ENCODE assay signal across 9 cellular contexts in the genomic region with DNA sequence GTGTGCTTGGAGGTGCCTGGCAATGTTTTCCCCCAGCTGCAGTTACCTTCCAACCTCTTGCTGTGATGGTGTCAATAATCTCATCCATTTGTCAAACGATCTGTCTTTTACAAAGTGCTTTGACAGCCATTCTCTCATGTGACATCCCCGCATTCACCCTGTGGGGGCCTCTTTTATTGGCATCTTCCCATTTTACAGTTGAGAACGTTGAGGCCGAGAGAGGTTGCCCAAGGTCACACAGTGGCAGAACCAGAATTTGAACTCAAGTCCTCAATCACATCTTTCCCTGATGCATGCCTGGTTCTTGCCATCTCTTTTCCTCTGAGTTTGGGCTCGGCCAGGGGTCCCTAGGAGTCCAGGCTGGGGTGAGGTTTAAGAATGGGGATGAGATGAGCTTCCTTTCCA. TPM values are rescaled to one million over a fixed set of nuclear protein-coding genes. Genes with fewer than 3 reads are reported as not detected.
DNase-seq lines count a peak whose midpoint lies in the region; ATAC-seq and TF ChIP-seq lines count a peak whose summit lies in the region.
"Had no signal": no experiment of that assay in that cellular context is flagged by ENCODE, and none has a peak within 500 bp of the region (broad histone marks: within the 10 kb centered on the region; RNA-seq: fewer than 3 reads in every experiment).

No MANE protein-coding gene starts in this region.

- no peak for ATAC-seq in activated CD8-positive, alpha-beta T cell treated with anti-CD3 and anti-CD28 coated beads, Interleukin-2, amount 10 ng/mL, durations not matched to agents 7 days and 5 days
- ATAC-seq in stimulated activated memory B cell treated with anti-CD40 and anti-IgM and Interleukin-4, amounts not matched to agents 10 μg/mL and 1 μg/mL and 100 μg/mL, for 72 hours, result no peak

- peak overlapping the region; percentile 59 for H3K4me3 ChIP-seq in iPS-15b (ENCODE audit: low read depth, low read length)

- peaks cover 16% of the 10 kb centered on the region for H3K4me1 ChIP-seq in iPS-15b (ENCODE audit: control insufficient read depth, insufficient read depth, low read length)

- H3K4me1 Mint-ChIP-seq in HFFc6 (ENCODE audit: low read depth), result peaks cover 34% of the 10 kb centered on the region
- H3K4me1 Mint-ChIP-seq in activated CD8-positive, alpha-beta T cell treated with anti-CD3 and anti-CD28 coated beads, Interleukin-2, amount 10 ng/mL, durations not matched to agents 7 days and 5 days (ENCODE audit: low read depth), result peaks cover 38% of the 10 kb centered on the region
- peaks cover 39% of the 10 kb centered on the region for H3K4me1 Mint-ChIP-seq in stimulated activated memory B cell treated with anti-CD40 and anti-IgM and Interleukin-4, amounts not matched to agents 10 μg/mL and 1 μg/mL and 100 μg/mL, for 72 hours

- peaks cover 6% of the 10 kb centered on the region; the same call in 1 of the 2 replicates for H3K9me3 Mint-ChIP-seq in HFFc6
- H3K9me3 Mint-ChIP-seq in activated CD8-positive, alpha-beta T cell treated with anti-CD3 and anti-CD28 coated beads, Interleukin-2, amount 10 ng/mL, durations not matched to agents 7 days and 5 days (ENCODE audit: insufficient read depth), result peaks cover 8% of the 10 kb centered on the region
- H3K9me3 Mint-ChIP-seq in stimulated activated memory B cell treated with anti-CD40 and anti-IgM and Interleukin-4, amounts not matched to agents 10 μg/mL and 1 μg/mL and 100 μg/mL, for 72 hours, result no peaks in the 10 kb centered on the region

- H3K36me3 ChIP-seq in iPS-15b (ENCODE audit: control insufficient read depth, insufficient read depth, low read length), result peaks cover 29% of the 10 kb centered on the region

- CTCF ChIA-PET in activated CD8-positive, alpha-beta T cell treated with anti-CD3 and anti-CD28 coated beads, Interleukin-2, amount 10 ng/mL, durations not matched to agents 7 days and 5 days (lab: Charles Lee), result interaction anchor here (0.7 to 5.9 kb wide), 5 partner anchors 13 to 127 kb away, joined by 3 to 41 read pairs (median 5); a partner anchor contains a TSS

- peaks cover 10% of the 10 kb centered on the region for H3K9me3 ChIP-seq in iPS-15b (ENCODE audit: control insufficient read depth, insufficient read depth, low read length)

- peaks cover 8% of the 10 kb centered on the region; the same call in 1 of the 2 replicates for H3K27me3 Mint-ChIP-seq in HFFc6 (ENCODE audit: insufficient read depth)
- no peaks in the 10 kb centered on the region for H3K27me3 Mint-ChIP-seq in activated CD8-positive, alpha-beta T cell treated with anti-CD3 and anti-CD28 coated beads, Interleukin-2, amount 10 ng/mL, durations not matched to agents 7 days and 5 days (ENCODE audit: low read depth)
- H3K27me3 Mint-ChIP-seq in stimulated activated memory B cell treated with anti-CD40 and anti-IgM and Interleukin-4, amounts not matched to agents 10 μg/mL and 1 μg/mL and 100 μg/mL, for 72 hours, result no peaks in the 10 kb centered on the region

- POLR2A ChIA-PET in activated CD8-positive, alpha-beta T cell treated with anti-CD3 and anti-CD28 coated beads, Interleukin-2, amount 10 ng/mL, durations not matched to agents 7 days and 5 days (lab: Charles Lee), result interaction anchor here (0.6 to 5.4 kb wide), 7 partner anchors 11 to 273 kb away, joined by 3 to 48 read pairs (median 5); a partner anchor contains a TSS

- peak overlapping the region; percentile 26 for H3K9ac ChIP-seq in iPS-15b (ENCODE audit: low read depth, low read length)

- TF ChIP-seq CTCF in HFFc6 (IDR thresholded peaks at IDR 0.05), result no peak

- H3K36me3 Mint-ChIP-seq in HFFc6 (ENCODE audit: low read depth), result peaks cover 27% of the 10 kb centered on the region
- peaks cover 30% of the 10 kb centered on the region for H3K36me3 Mint-ChIP-seq in activated CD8-positive, alpha-beta T cell treated with anti-CD3 and anti-CD28 coated beads, Interleukin-2, amount 10 ng/mL, durations not matched to agents 7 days and 5 days (ENCODE audit: low read depth)
- H3K36me3 Mint-ChIP-seq in stimulated activated memory B cell treated with anti-CD40 and anti-IgM and Interleukin-4, amounts not matched to agents 10 μg/mL and 1 μg/mL and 100 μg/mL, for 72 hours, result peaks cover 20% of the 10 kb centered on the region

- H3K27ac Mint-ChIP-seq in HFFc6, result peak overlapping the region; percentile 93
- peak overlapping the region; percentile 81 for H3K27ac Mint-ChIP-seq in activated CD8-positive, alpha-beta T cell treated with anti-CD3 and anti-CD28 coated beads, Interleukin-2, amount 10 ng/mL, durations not matched to agents 7 days and 5 days
- H3K27ac Mint-ChIP-seq in stimulated activated memory B cell treated with anti-CD40 and anti-IgM and Interleukin-4, amounts not matched to agents 10 μg/mL and 1 μg/mL and 100 μg/mL, for 72 hours, result peak overlapping the region; percentile 80

- H3K27me3 ChIP-seq in iPS-15b (ENCODE audit: control insufficient read depth, insufficient read depth, low read length), result peaks cover 12% of the 10 kb centered on the region

- peak overlapping the region; percentile 93 for H3K4me3 Mint-ChIP-seq in HFFc6
- peak overlapping the region; percentile 85 for H3K4me3 Mint-ChIP-seq in activated CD8-positive, alpha-beta T cell treated with anti-CD3 and anti-CD28 coated beads, Interleukin-2, amount 10 ng/mL, durations not matched to agents 7 days and 5 days
- peak overlapping the region; percentile 93 for H3K4me3 Mint-ChIP-seq in stimulated activated memory B cell treated with anti-CD40 and anti-IgM and Interleukin-4, amounts not matched to agents 10 μg/mL and 1 μg/mL and 100 μg/mL, for 72 hours

- DNase-seq in HFFc6 (no peak), UCSD-AML1 (lab: John Stamatoyannopoulos, UW; ENCODE audit: unreplicated experiment) (no peak), NAMALWA (ENCODE audit: low spot score) (no peak), NCI-H146 (lab: John Stamatoyannopoulos, UW) (no peak), OCI-M2 (lab: John Stamatoyannopoulos, UW; ENCODE audit: unreplicated experiment) (no peak)
- no peak for DNase-seq in activated CD8-positive, alpha-beta T cell treated with anti-CD3 and anti-CD28 coated beads, Interleukin-2, amount 10 ng/mL, durations not matched to agents 7 days and 5 days
- DNase-seq: stimulated activated CD4-positive, alpha-beta T cell treated with anti-CD3 and anti-CD28 coated beads, Interleukin-12 subunit alpha, Interleukin-12 subunit beta, amount 100 ng/mL, for 4 hours had no signal

RNA-seq across cellular contexts. Expression of a gene that starts 1.5 kb away (rescaled TPM):
- total RNA-seq in HFFc6 (2021; fragmentation: NEBNext Ultra II Directional; extraction: Animal tissue kit (Norgen Biotek cat#: 25700)), result 10 to 100 TPM; 50.4 to 56.9 (median 53.0) TPM
- total RNA-seq in activated CD8-positive, alpha-beta T cell treated with anti-CD3 and anti-CD28 coated beads, Interleukin-2, amount 10 ng/mL, durations not matched to agents 7 days and 5 days, result 10 to 100 TPM; 48.9 to 49.8 TPM

RNA-seq across cellular contexts. Expression of a gene that starts 13.3 kb away (rescaled TPM):
- total RNA-seq in HFFc6 (2021; fragmentation: NEBNext Ultra II Directional; extraction: Animal tissue kit (Norgen Biotek cat#: 25700)), result 100 to 1,000 TPM; 105 to 122 (median 110) TPM
- 10 to 100 TPM; 57.8 to 61.0 TPM for total RNA-seq in activated CD8-positive, alpha-beta T cell treated with anti-CD3 and anti-CD28 coated beads, Interleukin-2, amount 10 ng/mL, durations not matched to agents 7 days and 5 days

RNA-seq across cellular contexts. Expression of a gene that starts 20.3 kb away (rescaled TPM):
- 10 to 100 TPM in 5 of 6 experiments, 1 to 10 TPM in 1; 9.8 to 14.4 (median 13.4) TPM for total RNA-seq in HFFc6 (2021; fragmentation: NEBNext Ultra II Directional; extraction: Animal tissue kit (Norgen Biotek cat#: 25700))
- total RNA-seq in activated CD8-positive, alpha-beta T cell treated with anti-CD3 and anti-CD28 coated beads, Interleukin-2, amount 10 ng/mL, durations not matched to agents 7 days and 5 days, result 10 to 100 TPM; 46.4 to 47.3 TPM

RNA-seq across cellular contexts. Expression of a gene that starts 20.9 kb away (rescaled TPM):
- total RNA-seq in HFFc6 (2021; fragmentation: NEBNext Ultra II Directional; extraction: Animal tissue kit (Norgen Biotek cat#: 25700)), result 10 to 100 TPM; 61.0 to 77.4 (median 73.8) TPM
- 100 to 1,000 TPM; 104 to 117 TPM for total RNA-seq in activated CD8-positive, alpha-beta T cell treated with anti-CD3 and anti-CD28 coated beads, Interleukin-2, amount 10 ng/mL, durations not matched to agents 7 days and 5 days

RNA-seq across cellular contexts. Expression of a gene that starts 35.7 kb away (rescaled TPM):
- total RNA-seq in HFFc6 (2021; fragmentation: NEBNext Ultra II Directional; extraction: Animal tissue kit (Norgen Biotek cat#: 25700)), result under 1 TPM in 2 of 6 experiments, not detected in 4; 0.19 to 0.30 TPM
- total RNA-seq in activated CD8-positive, alpha-beta T cell treated with anti-CD3 and anti-CD28 coated beads, Interleukin-2, amount 10 ng/mL, durations not matched to agents 7 days and 5 days, result under 1 TPM in 1 of 2 experiments, not detected in 1; 0.34 TPM
